Comparison of ENCODE assay signal across 1 cellular context in the genomic region with DNA sequence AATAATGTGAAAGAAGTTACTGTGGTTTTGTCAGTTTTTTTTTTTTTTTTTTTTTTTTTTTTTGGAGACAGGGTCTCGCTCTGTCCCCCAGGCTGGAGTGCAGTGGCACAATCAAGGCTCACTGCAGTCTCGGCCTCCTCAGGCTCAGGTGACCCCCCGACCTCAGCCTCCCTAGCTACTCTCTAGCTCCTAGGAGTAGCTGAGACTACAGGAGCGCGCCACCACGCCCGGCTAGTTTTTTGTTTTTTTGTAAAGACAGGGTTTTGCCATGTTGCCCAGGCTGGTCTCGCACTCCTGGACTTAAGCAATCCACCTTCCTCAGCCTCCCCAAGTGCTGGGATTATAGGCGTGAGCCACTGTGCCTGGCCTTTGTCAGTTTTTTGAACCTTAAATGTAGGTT.
TF ChIP-seq lines count a peak whose summit lies in the region.

No MANE protein-coding gene starts in this region.

TF ChIP-seq in K562, 482 proteins besides CTCF, POLR2A, EP300 and RAD21:
- TF ChIP-seq GABPA (tag; conservative IDR thresholded peaks at IDR 0.05; ENCODE audit: low read depth) (0 out of 2 replicates have a peak, but pooled peaks have one; percentile 10), ZKSCAN8 (CRISPR knock-in tag; IDR thresholded peaks at IDR 0.05) (0 out of 2 replicates have a peak, but pooled peaks have one; percentile 40)
